ENCODE assay signal across 8 cellular contexts in genomic region chr3:51982838-51983577, GRCh38. TPM values are rescaled to one million over a fixed set of nuclear protein-coding genes. Genes with fewer than 3 reads are reported as not detected.
A peak's percentile ranks its signal among the peaks of the same experiment; 100 is the strongest.
DNase-seq lines count a peak whose midpoint lies in the region; ATAC-seq and TF ChIP-seq lines count a peak whose summit lies in the region.

TSS of gene ACY1 (plus strand) at chr3:51983535. CDS start at chr3:51984065, 530 bp downstream.

- H3K27ac Mint-ChIP-seq in CD14-positive monocyte (peak within 1 kb of the TSS; percentile 87 to 98 (median 92)), natural killer cell (peak within 1 kb of the TSS; percentile 88 to 98)
- H3K27ac Mint-ChIP-seq in activated T-helper 17 cell treated with anti-CD3 and anti-CD28 coated beads, Interleukin-2, amount 50 U/mL, for 72 hours, result peak within 1 kb of the TSS; percentile 79

- TF ChIP-seq POLR2A in GM19099 (IDR thresholded peaks at IDR 0.05; ENCODE audit: extremely low read depth, insufficient read length, low read depth), result peak; percentile 73

- H3K4me3 ChIP-seq in fibroblast of mammary gland (ENCODE audit: control insufficient read depth, low read depth, low read length), result peak within 1 kb of the TSS; percentile 65

- DNase-seq in CD14-positive monocyte (ENCODE audit: low spot score) (peak; percentile 65), RKO (ENCODE audit: low spot score) (peak; percentile 91), fibroblast of mammary gland (ENCODE audit: low read depth) (peak; percentile 86), natural killer cell (peak; percentile 63)
- peak; percentile 78 for DNase-seq in stimulated activated naive CD4-positive, alpha-beta T cell treated with Interleukin-2 at 50 U/mL for 16 hours (lab: John Stamatoyannopoulos, UW)

- H3K4me3 Mint-ChIP-seq in CD14-positive monocyte (peak within 1 kb of the TSS; percentile 90 to 91), natural killer cell (peak within 1 kb of the TSS; percentile 92)
- peak within 1 kb of the TSS; percentile 90 for H3K4me3 Mint-ChIP-seq in activated T-helper 17 cell treated with anti-CD3 and anti-CD28 coated beads, Interleukin-2, amount 50 U/mL, for 72 hours

- peaks cover 25% of the 10 kb centered on the region for H3K4me1 Mint-ChIP-seq in CD14-positive monocyte
- peaks cover 3% of the 10 kb centered on the region for H3K4me1 Mint-ChIP-seq in activated T-helper 17 cell treated with anti-CD3 and anti-CD28 coated beads, Interleukin-2, amount 50 U/mL, for 72 hours
- peaks cover 14 to 28% of the 10 kb centered on the region in 2 donors for H3K4me1 Mint-ChIP-seq in natural killer cell

- intact Hi-C loops in CD14-positive monocyte (cut with micrococcal nuclease) (no loop called here), natural killer cell (cut with micrococcal nuclease) (loop anchor here (1.0 kb wide), 1 partner anchor 9 kb away; the partner anchor contains the start of gene ABHD14B)

- peak; percentile 74 for ATAC-seq in HG03354 (IDR thresholded peaks at IDR 0.05; ENCODE audit: poor library complexity, severe bottlenecking, unreplicated experiment)
- ATAC-seq in activated T-helper 17 cell treated with anti-CD3 and anti-CD28 coated beads, Interleukin-2, amount 50 U/mL, for 72 hours (replicated peaks), result peak; percentile 89
- peak; percentile 76 to 85 (median 84) for ATAC-seq in natural killer cell

- peaks cover 0 to 1% (median 0%) of the 10 kb centered on the region in 7 donors for H3K9me3 Mint-ChIP-seq in CD14-positive monocyte
- H3K9me3 Mint-ChIP-seq in activated T-helper 17 cell treated with anti-CD3 and anti-CD28 coated beads, Interleukin-2, amount 50 U/mL, for 72 hours, result no peaks in the 10 kb centered on the region
- no peaks in the 10 kb centered on the region for H3K9me3 Mint-ChIP-seq in natural killer cell

- H3K36me3 Mint-ChIP-seq in CD14-positive monocyte, result peaks cover 0 to 7% of the 10 kb centered on the region in 2 donors
- peaks cover 10% of the 10 kb centered on the region for H3K36me3 Mint-ChIP-seq in activated T-helper 17 cell treated with anti-CD3 and anti-CD28 coated beads, Interleukin-2, amount 50 U/mL, for 72 hours (ENCODE audit: low read depth)
- H3K36me3 Mint-ChIP-seq in natural killer cell, result no peaks in the 10 kb centered on the region

- peak; percentile 57 for TF ChIP-seq CTCF in CD14-positive monocyte (IDR thresholded peaks at IDR 0.05)
- no peak for TF ChIP-seq CTCF in fibroblast of mammary gland (conservative IDR thresholded peaks at IDR 0.05; ENCODE audit: control insufficient read depth, insufficient read depth, low read depth, low read length)
- TF ChIP-seq CTCF in natural killer cell (IDR thresholded peaks at IDR 0.05), result no peak

- H3K27me3 Mint-ChIP-seq in CD14-positive monocyte (ENCODE audit: low read depth in 3 of 3), result peaks cover 0 to 3% (median 0%) of the 10 kb centered on the region in 3 donors
- H3K27me3 Mint-ChIP-seq in activated T-helper 17 cell treated with anti-CD3 and anti-CD28 coated beads, Interleukin-2, amount 50 U/mL, for 72 hours, result no peaks in the 10 kb centered on the region
- H3K27me3 Mint-ChIP-seq in natural killer cell (ENCODE audit: low read depth in 2 of 2), result no peaks in the 10 kb centered on the region

RNA-seq across cellular contexts. Expression of gene ACY1, which starts in this region (rescaled TPM):
- polyA plus RNA-seq in CD14-positive monocyte, result 10 to 100 TPM; 14.5 to 18.0 TPM
- total RNA-seq in activated T-helper 17 cell treated with anti-CD3 and anti-CD28 coated beads, Interleukin-2, amount 50 U/mL, for 72 hours, result 10 to 100 TPM; 39.5 to 49.9 TPM
- total RNA-seq in natural killer cell, result 10 to 100 TPM in 2 of 3 donors, 1 to 10 TPM in 1; 8.4 to 19.5 (median 13.8) TPM

Comparison
In these comparisons a context has a peak if more than half of its experiments do, and no peak if none do; other contexts are left out.
1. Peak in every context shown above with its lines: DNase-seq, ATAC-seq and H3K4me3 ChIP-seq.